9 cellular contexts compared by ENCODE assay signal in genomic region chr17:81153340-81153803, GRCh38. TPM values are rescaled to one million over a fixed set of nuclear protein-coding genes. Genes with fewer than 3 reads are reported as not detected.
DNase-seq lines count a peak whose midpoint lies in the region; ATAC-seq, FAIRE-seq and TF ChIP-seq lines count a peak whose summit lies in the region.
"Had no signal": no experiment of that assay in that cellular context is flagged by ENCODE, and none has a peak within 500 bp of the region (broad histone marks: within the 10 kb centered on the region; RNA-seq: fewer than 3 reads in every experiment).

No MANE protein-coding gene starts in this region.

- H3K9me3 Mint-ChIP-seq in effector memory CD8-positive, alpha-beta T cell, result no peaks in the 10 kb centered on the region

- no peak overlapping the region for H3K27ac ChIP-seq in psoas muscle
- H3K27ac ChIP-seq: pancreas had no signal

- no peaks in the 10 kb centered on the region for H3K9me3 ChIP-seq in psoas muscle
- H3K9me3 ChIP-seq: pancreas had no signal

- intact Hi-C loops in psoas muscle (cut with DNase I), result no loop called here

- peaks cover 0 to 6% (median 3%) of the 10 kb centered on the region in 3 donors for H3K27me3 ChIP-seq in psoas muscle (ENCODE audit: insufficient read depth in 3 of 3, low read length in 2 of 3)
- H3K27me3 ChIP-seq: pancreas had no signal

- H3K27me3 Mint-ChIP-seq in effector memory CD8-positive, alpha-beta T cell, result peaks cover 11 to 24% of the 10 kb centered on the region in 2 donors

- no peak for TF ChIP-seq CTCF in psoas muscle (IDR thresholded peaks at IDR 0.05)

- no peaks in the 10 kb centered on the region for H3K4me1 ChIP-seq in psoas muscle
- H3K4me1 ChIP-seq: pancreas had no signal

- DNase-seq in GM18507 (ENCODE audit: extremely low spot score, insufficient read length, low read depth) (no peak), psoas muscle (peak; percentile 29 to 62), SHP77 (lab: John Stamatoyannopoulos, UW) (no peak), AML-193 (lab: John Stamatoyannopoulos, UW) (no peak)
- no peak for DNase-seq in effector memory CD8-positive, alpha-beta T cell

- no peaks in the 10 kb centered on the region for H3K36me3 Mint-ChIP-seq in effector memory CD8-positive, alpha-beta T cell (ENCODE audit: insufficient read depth)

- no peak overlapping the region for H3K27ac Mint-ChIP-seq in effector memory CD8-positive, alpha-beta T cell

- peaks cover 0 to 2% of the 10 kb centered on the region in 2 donors for H3K4me1 Mint-ChIP-seq in effector memory CD8-positive, alpha-beta T cell (ENCODE audit: low read depth in 2 of 2)

- no peak overlapping the region for H3K4me3 Mint-ChIP-seq in effector memory CD8-positive, alpha-beta T cell

- H3K4me3 ChIP-seq in psoas muscle, result no peak overlapping the region
- H3K4me3 ChIP-seq: pancreas had no signal

- H3K36me3 ChIP-seq in psoas muscle (ENCODE audit: insufficient read depth in 1 of 2, low read depth in 1 of 2), result no peaks in the 10 kb centered on the region
- H3K36me3 ChIP-seq: pancreas had no signal

- FAIRE-seq in GM18507 (lab: Jason Lieb, UNC), result peak; percentile 59
- FAIRE-seq: pancreas had no signal

- 36 to 46% (median 42%) methylated on average over 17 of the region's 17 CpGs for WGBS in psoas muscle, 3 donors

- ATAC-seq in effector memory CD8-positive, alpha-beta T cell (replicated peaks), result peak; percentile 21
- peak; percentile 15 to 45 (median 36) for ATAC-seq in psoas muscle
- no peak for ATAC-seq in HG03045 (IDR thresholded peaks at IDR 0.05; ENCODE audit: unreplicated experiment)

TF ChIP-seq in PFSK-1, 5 proteins besides CTCF, POLR2A, EP300 and RAD21:
- no peak for TF ChIP-seq SIN3A (IDR thresholded peaks at IDR 0.05; ENCODE audit: borderline replicate concordance, insufficient read depth, low read length)
- TF ChIP-seq FOXP2 (optimal IDR thresholded peaks at IDR 0.05; ENCODE audit: borderline replicate concordance, extremely low read depth, extremely low read length, insufficient read depth), result peak; percentile 71

RNA-seq across cellular contexts. Expression of gene PVALEF, which starts 11.9 kb away (rescaled TPM):
- not detected for polyA plus RNA-seq in PFSK-1 (2012; ENCODE audit: insufficient read length, low read depth)
- total RNA-seq in psoas muscle, result not detected
- polyA plus RNA-seq in psoas muscle, result not detected
- polyA plus RNA-seq: adipose tissue had no signal

RNA-seq across cellular contexts. Expression of gene AATK, which starts 12.6 kb away (rescaled TPM):
- polyA plus RNA-seq in PFSK-1 (2012; ENCODE audit: insufficient read length, low read depth), result 18.3 TPM
- total RNA-seq in psoas muscle, result 1 to 10 TPM; 1.0 to 1.8 (median 1.4) TPM
- under 1 TPM; 0.21 to 0.53 (median 0.47) TPM for polyA plus RNA-seq in psoas muscle

Comparison
In these comparisons a context has a peak if more than half of its experiments do, and no peak if none do; other contexts are left out.
1. DNase-seq: peak in psoas muscle (2 of 2); none in GM18507 (single experiment), effector memory CD8-positive, alpha-beta T cell (0 of 3), SHP77 (0 of 2) and AML-193 (0 of 2).